ENCODE assay signal across 26 cellular contexts in the genomic region with DNA sequence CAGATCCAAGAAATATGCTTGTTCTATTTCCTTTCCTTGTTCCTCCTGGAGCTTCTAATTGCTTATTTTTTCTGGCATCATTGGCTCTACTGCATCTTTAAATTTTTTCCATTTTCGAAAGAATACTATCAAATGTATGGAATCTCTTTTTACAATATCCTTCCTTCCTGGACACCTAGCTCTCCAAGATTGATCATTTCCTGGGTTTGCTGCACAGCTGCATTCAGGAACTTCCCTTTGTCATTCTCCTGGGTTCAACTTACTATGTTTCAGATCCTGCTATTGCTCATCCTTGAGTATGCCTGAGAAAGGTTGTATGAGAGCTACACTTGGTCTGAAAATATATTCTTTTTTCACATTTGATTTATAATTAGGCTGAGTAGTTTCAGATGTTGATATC.
"Had no signal": no experiment of that assay in that cellular context is flagged by ENCODE, and none has a peak within 500 bp of the region (broad histone marks: within the 10 kb centered on the region; RNA-seq: fewer than 3 reads in every experiment).

No MANE protein-coding gene starts in this region.

- ATAC-seq: activated T-cell treated with anti-CD3 and anti-CD28 coated beads, Interleukin-2, amount 50 U/mL, for 4 hours; K562 had no signal

- H3K9me3 Mint-ChIP-seq: activated T-cell treated with anti-CD3 and anti-CD28 coated beads, Interleukin-2, amount 50 U/mL, for 4 hours had no signal

- H3K27ac ChIP-seq: brain microvascular endothelial cell, SK-N-MC had no signal

- H3K4me3 ChIP-seq: K562, SK-N-MC had no signal

- H3K4me1 Mint-ChIP-seq: activated CD4-positive, alpha-beta T cell treated with anti-CD3 and anti-CD28 coated beads, Interleukin-2, amount 10 ng/mL, durations not matched to agents 7 days and 5 days had no signal

- DNase-seq: activated CD4-positive, alpha-beta memory T cell treated with anti-CD3 and anti-CD28 coated beads for 36 hours; activated CD4-positive, alpha-beta T cell treated with anti-CD3 and anti-CD28 coated beads, Interleukin-2, amount 10 ng/mL, durations not matched to agents 7 days and 5 days; activated CD8-positive, alpha-beta memory T cell treated with anti-CD3 and anti-CD28 coated beads, Interleukin-2, amount 50 U/mL, for 4 hours; activated naive CD4-positive, alpha-beta T cell; activated naive CD4-positive, alpha-beta T cell treated with anti-CD3 and anti-CD28 coated beads, Interleukin-2, amount 50 U/mL, for 16 hours; activated naive CD8-positive, alpha-beta T cell treated with anti-CD3 and anti-CD28 coated beads for 36 hours; activated T-cell treated with anti-CD3 and anti-CD28 coated beads for 4 hours; activated T-cell treated with anti-CD3 and anti-CD28 coated beads, Interleukin-2, amount 50 U/mL, for 4 hours; amniotic stem cell; aorta; brain microvascular endothelial cell; central memory CD4-positive, alpha-beta T cell; NCI-H1048; NCI-H1105 treated with DMSO at 0.1 percent for 48 hours; NCI-H1436; NCI-H1694; NCI-H1930; NCI-H2081 treated with DMSO at 0.1 percent for 48 hours; NCI-H345; NCI-H524 treated with DMSO at 0.1 percent for 48 hours; NK-92 treated with Interleukin-12 subunit alpha and Interleukin-12 subunit beta, amount 100 ng/mL, for 24 hours; Right ventricle myocardium superior; T1000 had no signal

- H3K36me3 ChIP-seq: brain microvascular endothelial cell had no signal

- H3K36me3 Mint-ChIP-seq: activated CD4-positive, alpha-beta memory T cell treated with anti-CD3 and anti-CD28 coated beads for 36 hours; activated naive CD8-positive, alpha-beta T cell treated with anti-CD3 and anti-CD28 coated beads for 36 hours had no signal

- H3K4me3 Mint-ChIP-seq: activated CD4-positive, alpha-beta memory T cell treated with anti-CD3 and anti-CD28 coated beads for 36 hours; activated CD4-positive, alpha-beta T cell treated with anti-CD3 and anti-CD28 coated beads, Interleukin-2, amount 10 ng/mL, durations not matched to agents 7 days and 5 days; activated naive CD8-positive, alpha-beta T cell treated with anti-CD3 and anti-CD28 coated beads for 36 hours; activated T-cell treated with anti-CD3 and anti-CD28 coated beads, Interleukin-2, amount 50 U/mL, for 4 hours; activated T-helper 1 cell treated with anti-CD3 and anti-CD28 coated beads, Interleukin-12 subunit alpha, Interleukin-12 subunit beta, Interleukin-2, Interleukin-4 antibody, amounts not matched to agents 30 ng/mL and 10 ng/mL and 1 ng/mL, durations not matched to agents 14 hours and 24 hours and 36 hours had no signal

- H3K27me3 ChIP-seq: brain microvascular endothelial cell had no signal

- H3K27ac Mint-ChIP-seq: activated CD4-positive, alpha-beta memory T cell treated with anti-CD3 and anti-CD28 coated beads for 36 hours; activated CD4-positive, alpha-beta T cell treated with anti-CD3 and anti-CD28 coated beads, Interleukin-2, amount 10 ng/mL, durations not matched to agents 7 days and 5 days; activated naive CD8-positive, alpha-beta T cell treated with anti-CD3 and anti-CD28 coated beads for 36 hours; activated T-helper 1 cell treated with anti-CD3 and anti-CD28 coated beads, Interleukin-12 subunit alpha, Interleukin-12 subunit beta, Interleukin-2, Interleukin-4 antibody, amounts not matched to agents 30 ng/mL and 10 ng/mL and 1 ng/mL, durations not matched to agents 14 hours and 24 hours and 36 hours had no signal
